In the genomic region with DNA sequence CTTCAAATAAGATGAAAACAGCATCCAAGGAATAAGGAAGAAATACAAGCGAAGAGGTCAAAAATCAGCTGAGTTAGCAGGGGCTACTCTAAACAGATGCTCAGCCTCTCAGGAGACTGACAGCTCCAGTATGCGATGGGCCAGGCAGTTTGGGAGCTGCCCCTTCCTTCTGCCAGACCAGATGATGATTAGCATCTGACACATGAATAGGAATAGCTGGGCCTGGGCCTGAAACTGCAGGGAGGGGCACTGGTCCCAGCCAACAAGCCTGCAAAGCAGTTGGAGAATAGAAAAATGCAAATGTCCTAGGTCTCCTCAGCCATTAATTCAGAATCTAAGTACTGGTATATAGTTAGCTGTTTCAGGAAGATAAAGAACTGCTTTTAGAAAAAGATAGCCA, we compare ENCODE assay signal across 17 cellular contexts. TPM values are rescaled to one million over a fixed set of nuclear protein-coding genes. Genes with fewer than 3 reads are reported as not detected.
DNase-seq lines count a peak whose midpoint lies in the region; ATAC-seq, FAIRE-seq and TF ChIP-seq lines count a peak whose summit lies in the region.
"Had no signal": no experiment of that assay in that cellular context is flagged by ENCODE, and none has a peak within 500 bp of the region (broad histone marks: within the 10 kb centered on the region; RNA-seq: fewer than 3 reads in every experiment).

No MANE protein-coding gene starts in this region.

- no peak overlapping the region for H3K56ac ChIP-seq in H9 (ENCODE audit: insufficient read length, low read depth, low read length)

- ATAC-seq in SK-N-SH treated with all-trans-retinoic acid at 6 μM for 48 hours (no peak), K562 (no peak)
- ATAC-seq: CD8-positive, alpha-beta T cell had no signal

- TF ChIP-seq RAD21 in SK-N-SH (IDR thresholded peaks at IDR 0.05; ENCODE audit: low read length) = no peak
- TF ChIP-seq RAD21 in K562 (CRISPR knock-in tag; conservative IDR thresholded peaks at IDR 0.05 in 1 of 2, IDR thresholded peaks at IDR 0.05 in 1 of 2) = no peak

- H2BK15ac ChIP-seq in H9 (ENCODE audit: low read depth, low read length) = no peak overlapping the region

- CTCF ChIA-PET in SK-N-SH (lab: Yijun Ruan, JAX) (interaction anchor here (0.5 to 1.4 kb wide), 3 partner anchors 10 to 532 kb away, joined by 3 to 5 read pairs (median 3); no protein-coding TSS in a partner anchor), K562 (lab: Yijun Ruan, JAX; ENCODE audit: low intra/inter-chr PET ratio) (no interaction called here)
- CTCF ChIA-PET in activated CD4-positive, alpha-beta memory T cell treated with anti-CD3 and anti-CD28 coated beads for 36 hours (lab: Charles Lee) = interaction anchor here (0.6 to 1.9 kb wide), 2 partner anchors 53 to 532 kb away, joined by 3 to 7 read pairs; no protein-coding TSS in a partner anchor

- no peak for TF ChIP-seq EP300 in SK-N-SH (IDR thresholded peaks at IDR 0.05; ENCODE audit: borderline replicate concordance in 1 of 2, low read depth in 1 of 2, low read length in 1 of 2)
- no peak for TF ChIP-seq EP300 in K562 (IDR thresholded peaks at IDR 0.05; ENCODE audit: low read length)

- no TSS peak for BruUV-seq in K562 (replicated peaks; lab: Mats Ljungman, UMichigan)

- no peak overlapping the region for H3K4ac ChIP-seq in H9 (ENCODE audit: low read depth, low read length)

- no peaks in the 10 kb centered on the region for H3K27me3 ChIP-seq in SK-N-SH (ENCODE audit: insufficient read depth)
- H3K27me3 ChIP-seq in H9 (ENCODE audit: insufficient read depth, low read length) = no peaks in the 10 kb centered on the region
- H3K27me3 ChIP-seq in K562 (ENCODE audit: control insufficient read depth in 2 of 2, insufficient read depth in 2 of 2, low read length in 2 of 2) = peaks cover 0 to 4% of the 10 kb centered on the region in 2 experiments; a peak in 2 of 5 replicates

- H3K4me1 Mint-ChIP-seq in H9 = no peaks in the 10 kb centered on the region
- H3K4me1 Mint-ChIP-seq in activated CD4-positive, alpha-beta memory T cell treated with anti-CD3 and anti-CD28 coated beads for 36 hours (ENCODE audit: low read depth) = peaks cover 14% of the 10 kb centered on the region

- no peak overlapping the region for H3K23ac ChIP-seq in H9 (ENCODE audit: insufficient read length, low read depth, low read length)

- H3K4me3 ChIP-seq in SK-N-SH (ENCODE audit: low read depth in 2 of 2, low read length in 1 of 2) = no peak overlapping the region
- H3K4me3 ChIP-seq in K562 = no peak overlapping the region

- H3K4me1 ChIP-seq in SK-N-SH (ENCODE audit: control insufficient read depth in 1 of 2, insufficient read depth in 2 of 2, low read depth in 1 of 2, low read length in 1 of 2) (peaks cover 0 to 6% of the 10 kb centered on the region in 2 experiments; a peak in 2 of 4 replicates), H9 (ENCODE audit: insufficient read depth, low read length) (no peaks in the 10 kb centered on the region), K562 (replicated peaks in 1 of 2; ENCODE audit: control insufficient read depth in 2 of 2, insufficient read depth in 2 of 2, low read length in 2 of 2) (no peaks in the 10 kb centered on the region)

- intact Hi-C loops in K562 (cut with micrococcal nuclease) = no loop called here
- intact Hi-C loops in activated CD4-positive, alpha-beta memory T cell treated with anti-CD3 and anti-CD28 coated beads for 36 hours (cut with micrococcal nuclease) = no loop called here

- H2BK5ac ChIP-seq in H9 (ENCODE audit: insufficient read length, low read length) = no peak overlapping the region

- TF ChIP-seq CTCF in SK-N-SH (IDR thresholded peaks at IDR 0.05) (no peak), H9 (conservative IDR thresholded peaks at IDR 0.05) (no peak), K562 (IDR thresholded peaks at IDR 0.05 in 2 of 3, conservative IDR thresholded peaks at IDR 0.05 in 1 of 3; ENCODE audit: insufficient read depth in 2 of 3, low read depth in 1 of 3, low read length in 3 of 3) (no peak)

- no peaks in the 10 kb centered on the region for H3K79me2 ChIP-seq in SK-N-SH (ENCODE audit: insufficient read depth)
- H3K79me2 ChIP-seq in H9 (ENCODE audit: insufficient read depth, low read length) = no peaks in the 10 kb centered on the region
- H3K79me2 ChIP-seq in K562 (ENCODE audit: control insufficient read depth, insufficient read depth, low read length) = no peaks in the 10 kb centered on the region

- H3K36me3 Mint-ChIP-seq in H9 (ENCODE audit: insufficient read depth in 1 of 3, low read depth in 3 of 3) = no peaks in the 10 kb centered on the region
- no peaks in the 10 kb centered on the region for H3K36me3 Mint-ChIP-seq in activated CD4-positive, alpha-beta memory T cell treated with anti-CD3 and anti-CD28 coated beads for 36 hours
- H3K36me3 Mint-ChIP-seq: CD8-positive, alpha-beta T cell had no signal

- no peaks in the 10 kb centered on the region for H3K9me3 ChIP-seq in SK-N-SH
- H3K9me3 ChIP-seq in H9 (ENCODE audit: control insufficient read depth, low read depth, low read length) = no peaks in the 10 kb centered on the region
- H3K9me3 ChIP-seq in K562 (replicated peaks; ENCODE audit: control insufficient read depth, insufficient read depth, low read depth, low read length) = no peaks in the 10 kb centered on the region

- H4K20me1 ChIP-seq in SK-N-SH (ENCODE audit: insufficient read depth) (no peaks in the 10 kb centered on the region), H9 (ENCODE audit: control insufficient read depth, insufficient read depth, insufficient read length) (no peaks in the 10 kb centered on the region), K562 (replicated peaks; ENCODE audit: control insufficient read depth, insufficient read depth, low read length) (no peaks in the 10 kb centered on the region)

- no peak overlapping the region for H2BK12ac ChIP-seq in H9 (ENCODE audit: insufficient read length, low read depth, low read length)

- no peak overlapping the region for H4K8ac ChIP-seq in H9 (replicated peaks; ENCODE audit: insufficient read length, low read depth, low read length)

- in situ Hi-C loops in K562 (cut with MboI) = no loop called here

- no peak overlapping the region for H3K18ac ChIP-seq in H9 (ENCODE audit: insufficient read length, low read depth, low read length)

- no peaks in the 10 kb centered on the region for H3K9me3 Mint-ChIP-seq in H9
- no peaks in the 10 kb centered on the region for H3K9me3 Mint-ChIP-seq in activated CD4-positive, alpha-beta memory T cell treated with anti-CD3 and anti-CD28 coated beads for 36 hours
- H3K9me3 Mint-ChIP-seq: CD8-positive, alpha-beta T cell had no signal

- H3K36me3 ChIP-seq in SK-N-SH (replicated peaks in 1 of 2; ENCODE audit: control insufficient read depth in 1 of 2, insufficient read depth in 2 of 2, low read length in 1 of 2) = no peaks in the 10 kb centered on the region
- H3K36me3 ChIP-seq in K562 (ENCODE audit: control insufficient read depth, insufficient read depth, low read length) = no peaks in the 10 kb centered on the region

- peak; percentile 60 for DNase-seq in SK-N-SH
- peak; percentile 32 for DNase-seq in H9
- no peak for DNase-seq in K562 (ENCODE audit: extremely low read depth in 1 of 4, low spot score in 3 of 4)
- peak; percentile 45 for DNase-seq in retina
- DNase-seq in activated CD4-positive, alpha-beta memory T cell treated with anti-CD3 and anti-CD28 coated beads for 36 hours = no peak
- no peak for DNase-seq in HuH-7 (ENCODE audit: low spot score)
- DNase-seq in NCI-H128 (lab: John Stamatoyannopoulos, UW; ENCODE audit: unreplicated experiment) = no peak
- DNase-seq: CD8-positive, alpha-beta T cell; GDM1; IMR-90; NCI-H1417 treated with DMSO at 0.1 percent for 48 hours; NCI-H1930; NCI-H510A treated with DMSO at 0.1 percent for 48 hours; Right ventricle myocardium superior; SW 1271 had no signal

- FAIRE-seq in K562 (lab: Jason Lieb, UNC) = no peak
- FAIRE-seq: HTR-8/SVneo had no signal

- H3K27me3 Mint-ChIP-seq in H9 (ENCODE audit: low read depth) = no peaks in the 10 kb centered on the region
- peaks cover 2% of the 10 kb centered on the region for H3K27me3 Mint-ChIP-seq in activated CD4-positive, alpha-beta memory T cell treated with anti-CD3 and anti-CD28 coated beads for 36 hours

- no peak overlapping the region for H2BK120ac ChIP-seq in H9 (ENCODE audit: low read depth, low read length, poor library complexity, severe bottlenecking)

- 61% methylated on average over 2 of the region's 2 CpGs for WGBS in SK-N-SH (ENCODE audit: low lambda C conversion rate)
- no CpG with 5 or more reads among the region's 2 CpGs for WGBS in H9 (ENCODE audit: extremely low coverage, insufficient read length, low lambda C conversion rate)
- 31% methylated on average over 2 of the region's 2 CpGs for WGBS in K562 (ENCODE audit: insufficient coverage, low coverage, missing lambda C conversion rate)

- H3K9ac ChIP-seq in SK-N-SH (no peak overlapping the region), H9 (ENCODE audit: extremely low read depth, insufficient read length, low read length) (no peak overlapping the region), K562 (ENCODE audit: insufficient read depth in 1 of 2, low read depth in 2 of 2, low read length in 2 of 2) (no peak overlapping the region)

- H3K9me2 ChIP-seq in SK-N-SH = no peaks in the 10 kb centered on the region

- no peaks in the 10 kb centered on the region for H3F3A ChIP-seq in SK-N-SH (replicated peaks; ENCODE audit: insufficient read depth)

- no peak overlapping the region for H4K5ac ChIP-seq in H9 (ENCODE audit: insufficient read length, low read depth, low read length)

- H3K14ac ChIP-seq in H9 (ENCODE audit: insufficient read depth, low read length) = no peak overlapping the region

- H3K4me3 Mint-ChIP-seq in H9 = no peak overlapping the region
- H3K4me3 Mint-ChIP-seq in activated CD4-positive, alpha-beta memory T cell treated with anti-CD3 and anti-CD28 coated beads for 36 hours = no peak overlapping the region
- H3K4me3 Mint-ChIP-seq: CD8-positive, alpha-beta T cell had no signal

- H3K9me1 ChIP-seq in K562 (ENCODE audit: control insufficient read depth, insufficient read depth, low read length) = no peaks in the 10 kb centered on the region

- H3K27ac Mint-ChIP-seq in H9 = peak overlapping the region in 1 of 3 experiments; percentile 62; a peak in 1 of 7 replicates
- H3K27ac Mint-ChIP-seq in activated CD4-positive, alpha-beta memory T cell treated with anti-CD3 and anti-CD28 coated beads for 36 hours = no peak overlapping the region
- H3K27ac Mint-ChIP-seq: CD8-positive, alpha-beta T cell had no signal

- no peak overlapping the region for H3K4me2 ChIP-seq in SK-N-SH
- H3K4me2 ChIP-seq in H9 (ENCODE audit: insufficient read depth, insufficient read length, low read length) = no peak overlapping the region
- no peak overlapping the region for H3K4me2 ChIP-seq in K562 (ENCODE audit: insufficient read depth, low read length)

- H3T11ph ChIP-seq in H9 (ENCODE audit: low read length) = no peak overlapping the region

- H2BK20ac ChIP-seq in H9 (ENCODE audit: low read depth, low read length, poor library complexity, severe bottlenecking) = no peak overlapping the region

- H2AK5ac ChIP-seq in H9 (ENCODE audit: insufficient read length, low read length) = no peak overlapping the region

- H3K27ac ChIP-seq in SK-N-SH (ENCODE audit: low read depth in 2 of 2, low read length in 1 of 2) = peak overlapping the region in 1 of 2 experiments; percentile 22; a peak in 1 of 4 replicates
- H3K27ac ChIP-seq in H9 (ENCODE audit: insufficient read length, low read depth, low read length) = no peak overlapping the region
- no peak overlapping the region for H3K27ac ChIP-seq in K562 (ENCODE audit: extremely low read depth, low read depth, low read length)

- H3K79me1 ChIP-seq in H9 (ENCODE audit: insufficient read depth, low read depth, low read length, poor library complexity, severe bottlenecking) = no peaks in the 10 kb centered on the region

- H2AFZ ChIP-seq in SK-N-SH (ENCODE audit: low read depth) (no peak overlapping the region), H9 (ENCODE audit: low read length) (no peak overlapping the region), K562 (ENCODE audit: low read depth, low read length) (no peak overlapping the region)

- POLR2A ChIA-PET in SK-N-SH (lab: Yijun Ruan, JAX) (no interaction called here), K562 (lab: Yijun Ruan, JAX) (no interaction called here)
- POLR2A ChIA-PET in activated CD4-positive, alpha-beta memory T cell treated with anti-CD3 and anti-CD28 coated beads for 36 hours (lab: Charles Lee) = interaction anchor here (1.3 kb wide), 1 partner anchor 13 kb away, joined by 4 read pairs; no protein-coding TSS in a partner anchor

- no peaks in the 10 kb centered on the region for H3K23me2 ChIP-seq in H9 (ENCODE audit: insufficient read length, low read depth, low read length, poor library complexity, severe bottlenecking)

- H4K91ac ChIP-seq in H9 (ENCODE audit: insufficient read length, low read depth, low read length) = no peak overlapping the region

- no peak for TF ChIP-seq POLR2A in K562 (conservative IDR thresholded peaks at IDR 0.05)

RNA-seq across cellular contexts. Expression of a gene that starts 13.1 kb away (rescaled TPM):
- polyA plus RNA-seq in SK-N-SH (2012; rRNA removed) (2.2 and 3.5 TPM in 2 replicates), K562 (2011; rRNA removed) (9.7 and 11.1 TPM in 2 replicates), K562 (2014; fragmentation: Illumina TruSeq; extraction: Trizol) (6.7 and 7.5 TPM in 2 replicates), K562 (2014; fragmentation: Nextera tagmentation; extraction: Ambion mirVana) (1 to 10 TPM; 3.9 to 6.9 TPM), K562 (2014; rRNA removed) (4.7 and 4.9 TPM in 2 replicates)
- 3.0 and 3.6 TPM in 2 replicates for polyA plus RNA-seq in SK-N-SH (2012; cell fraction: cytosol; rRNA removed)
- 3.1 and 6.6 TPM in 2 replicates for polyA plus RNA-seq in SK-N-SH (2012; cell fraction: nucleus; rRNA removed)
- total RNA-seq in H9 (2021) (11.1 TPM in 2 replicates), K562 (2014; rRNA removed) (7.0 and 8.4 TPM in 2 replicates), K562 (2014; rRNA removed; fragmentation: Illumina TruSeq; extraction: Trizol) (13.7 and 14.7 TPM in 2 replicates), K562 (2015; rRNA removed; fragmentation: Illumina TruSeq; extraction: Trizol) (13.5 and 13.9 TPM in 2 replicates), K562 (2021) (9.9 and 10.7 TPM in 2 replicates)
- 6.2 and 19.0 TPM in 2 replicates for total RNA-seq in K562 (2011; cell fraction: chromatin; rRNA removed; ENCODE audit: low replicate concordance)
- 4.0 and 5.5 TPM in 2 replicates for total RNA-seq in K562 (2011; cell fraction: nucleolus; rRNA removed)
- 8.2 and 9.7 TPM in 2 replicates for total RNA-seq in K562 (2011; cell fraction: nucleoplasm; rRNA removed)
- polyA plus RNA-seq in K562 (2011; cell fraction: cytosol; rRNA removed) = 2.5 and 5.2 TPM in 2 replicates
- 8.4 and 11.7 TPM in 2 replicates for polyA plus RNA-seq in K562 (2011; cell fraction: nucleus; rRNA removed)
- 5.0 TPM in 2 replicates for polyA plus RNA-seq in K562 (2012)
- 31.1 and 33.0 TPM in 2 replicates for polyA minus RNA-seq in K562 (2011; rRNA and poly(A)+ RNA removed)
- 9.0 and 11.6 TPM in 2 replicates for polyA minus RNA-seq in K562 (2011; cell fraction: cytosol; rRNA and poly(A)+ RNA removed)
- 8.8 and 15.7 TPM in 2 replicates for polyA minus RNA-seq in K562 (2011; cell fraction: nucleus; rRNA and poly(A)+ RNA removed)
- total RNA-seq in activated CD4-positive, alpha-beta memory T cell treated with anti-CD3 and anti-CD28 coated beads for 36 hours = 10 to 100 TPM; 20.5 to 20.6 TPM

Comparison
In these comparisons a context has a peak if more than half of its experiments do, and no peak if none do; other contexts are left out.
1. DNase-seq: peak in SK-N-SH (single experiment), H9 (single experiment) and retina (single experiment); none in K562 (0 of 4), activated CD4-positive, alpha-beta memory T cell treated with anti-CD3 and anti-CD28 coated beads for 36 hours (single experiment), HuH-7 (single experiment) and NCI-H128 (single experiment).